In genomic region chr17:59505610-59506276, GRCh38 we compare ENCODE assay signal across 1 cellular context.
TF ChIP-seq lines count a peak whose summit lies in the region.

No MANE protein-coding gene starts in this region.

TF ChIP-seq in HepG2, 621 proteins besides CTCF, POLR2A, EP300 and RAD21 (continued from another document and continues in another):
- TF ChIP-seq AHDC1 (CRISPR knock-in tag; IDR thresholded peaks at IDR 0.05; ENCODE audit: borderline replicate concordance) (0 out of 2 replicates have a peak, but pooled peaks have one; percentile 14), ZMYM4 (CRISPR knock-in tag; IDR thresholded peaks at IDR 0.05) (peak; percentile 60), ZNF574 (CRISPR knock-in tag; IDR thresholded peaks at IDR 0.05) (0 out of 2 replicates have a peak, but pooled peaks have one; percentile 38), SOX13 (IDR thresholded peaks at IDR 0.05) (peak; percentile 31; the same call in 1 of the 2 replicates), SOX13 (CRISPR knock-in tag; conservative IDR thresholded peaks at IDR 0.05 in 1 of 2, IDR thresholded peaks at IDR 0.05 in 1 of 2) (peak in 1 of 2 experiments; percentile 74; a peak in 2 of 4 replicates), HNF1A (IDR thresholded peaks at IDR 0.05; ENCODE audit: low read depth) (no peak), HNF1A (CRISPR knock-in tag; IDR thresholded peaks at IDR 0.05; ENCODE audit: borderline replicate concordance) (0 out of 2 replicates have a peak, but pooled peaks have one; percentile 17), ZNF124 (CRISPR knock-in tag; IDR thresholded peaks at IDR 0.05) (0 out of 2 replicates have a peak, but pooled peaks have one; percentile 58), SOX5 (CRISPR knock-in tag; IDR thresholded peaks at IDR 0.05; ENCODE audit: borderline replicate concordance) (peak; percentile 74), ETV5 (CRISPR knock-in tag; IDR thresholded peaks at IDR 0.05; ENCODE audit: borderline replicate concordance) (no peak), ARID3A (IDR thresholded peaks at IDR 0.05; ENCODE audit: low read depth, low read length) (no peak), HNF4A (CRISPR knock-in tag; IDR thresholded peaks at IDR 0.05) (peak; percentile 85), FOXO4 (CRISPR knock-in tag; conservative IDR thresholded peaks at IDR 0.05) (0 out of 2 replicates have a peak, but pooled peaks have one; percentile 50), TBX2 (CRISPR knock-in tag; IDR thresholded peaks at IDR 0.05; ENCODE audit: borderline replicate concordance) (peak; percentile 41; the same call in 1 of the 2 replicates), ZNF644 (CRISPR knock-in tag; IDR thresholded peaks at IDR 0.05; ENCODE audit: low read depth) (no peak), TRIM24 (CRISPR knock-in tag; IDR thresholded peaks at IDR 0.05) (peak; percentile 28; the same call in 1 of the 2 replicates), JDP2 (CRISPR knock-in tag; IDR thresholded peaks at IDR 0.05; ENCODE audit: borderline replicate concordance) (no peak), THAP9 (CRISPR knock-in tag; IDR thresholded peaks at IDR 0.05; ENCODE audit: borderline replicate concordance) (no peak), NR2C2 (CRISPR knock-in tag; IDR thresholded peaks at IDR 0.05; ENCODE audit: borderline replicate concordance) (peak; percentile 45; the same call in 1 of the 2 replicates), ATF3 (CRISPR knock-in tag; IDR thresholded peaks at IDR 0.05) (peak; percentile 31; the same call in 1 of the 2 replicates), ARNTL (CRISPR knock-in tag; IDR thresholded peaks at IDR 0.05) (0 out of 2 replicates have a peak, but pooled peaks have one; percentile 34), HMGXB4 (CRISPR knock-in tag; IDR thresholded peaks at IDR 0.05; ENCODE audit: borderline replicate concordance in 1 of 2, low read depth in 1 of 2) (0 out of 4 replicates have a peak, but pooled peaks of 1 of the 2 experiments have one; percentile 25), IRF2 (CRISPR knock-in tag; IDR thresholded peaks at IDR 0.05) (peak; percentile 14), ZSCAN25 (CRISPR knock-in tag; IDR thresholded peaks at IDR 0.05) (0 out of 2 replicates have a peak, but pooled peaks have one; percentile 39), MXD4 (CRISPR knock-in tag; IDR thresholded peaks at IDR 0.05) (0 out of 2 replicates have a peak, but pooled peaks have one; percentile 41), NCOR1 (IDR thresholded peaks at IDR 0.05; ENCODE audit: borderline replicate concordance, low read length) (peak; percentile 42; the same call in 1 of the 2 replicates), HNF4G (IDR thresholded peaks at IDR 0.05; ENCODE audit: borderline replicate concordance, low read depth, low read length) (peak; percentile 58; the same call in 1 of the 2 replicates), HNF4G (CRISPR knock-in tag; IDR thresholded peaks at IDR 0.05; ENCODE audit: borderline replicate concordance, low read depth) (no peak), ZZZ3 (CRISPR knock-in tag; IDR thresholded peaks at IDR 0.05; ENCODE audit: borderline replicate concordance) (no peak), MIXL1 (CRISPR knock-in tag; IDR thresholded peaks at IDR 0.05) (0 out of 2 replicates have a peak, but pooled peaks have one; percentile 36), SALL1 (CRISPR knock-in tag; IDR thresholded peaks at IDR 0.05) (peak; percentile 51)
